Comparison of ENCODE assay signal across 11 cellular contexts in genomic region chr2:68771211-68771721, GRCh38. TPM values are rescaled to one million over a fixed set of nuclear protein-coding genes. Genes with fewer than 3 reads are reported as not detected.
DNase-seq lines count a peak whose midpoint lies in the region; ATAC-seq and TF ChIP-seq lines count a peak whose summit lies in the region.
"Had no signal": no experiment of that assay in that cellular context is flagged by ENCODE, and none has a peak within 500 bp of the region (broad histone marks: within the 10 kb centered on the region; RNA-seq: fewer than 3 reads in every experiment).

No MANE protein-coding gene starts in this region.

- POLR2A ChIA-PET in CD4-positive, alpha-beta T cell (lab: Charles Lee) = interaction anchor here (0.8 to 10.8 kb wide), 14 partner anchors 8 to 137 kb away, joined by 3 to 238 read pairs (median 5); no protein-coding TSS in a partner anchor

- no peak for ATAC-seq in CD4-positive, alpha-beta T cell (ENCODE audit: poor library complexity)
- no peak for ATAC-seq in natural killer cell treated with Interleukin-12 subunit alpha and Interleukin-12 subunit beta and Interleukin-15 and Interleukin-18, amount 100 ng/mL, for 72 hours
- ATAC-seq in GM18502 (IDR thresholded peaks at IDR 0.05; ENCODE audit: poor library complexity, unreplicated experiment) (no peak), GM21381 (IDR thresholded peaks at IDR 0.05; ENCODE audit: unreplicated experiment) (no peak)

- no peaks in the 10 kb centered on the region for H3K27me3 ChIP-seq in CD4-positive, alpha-beta T cell (ENCODE audit: control insufficient read depth, insufficient read depth, low read length)
- no peaks in the 10 kb centered on the region for H3K27me3 ChIP-seq in effector memory CD4-positive, alpha-beta T cell (replicated peaks; ENCODE audit: control insufficient read depth, insufficient read depth, low read length, poor library complexity, severe bottlenecking)

- no peaks in the 10 kb centered on the region for H3K27me3 Mint-ChIP-seq in CD4-positive, alpha-beta T cell
- H3K27me3 Mint-ChIP-seq in natural killer cell treated with Interleukin-12 subunit alpha and Interleukin-12 subunit beta and Interleukin-15 and Interleukin-18, amount 100 ng/mL, for 72 hours = no peaks in the 10 kb centered on the region

- peak overlapping the region; percentile 10 for H3K4me3 ChIP-seq in effector memory CD4-positive, alpha-beta T cell (ENCODE audit: insufficient read depth, low read depth, low read length, poor library complexity, severe bottlenecking)

- H3K4me1 ChIP-seq in effector memory CD4-positive, alpha-beta T cell (ENCODE audit: control insufficient read depth, insufficient read depth, low read length, poor library complexity, severe bottlenecking) = peaks cover 94% of the 10 kb centered on the region

- peak overlapping the region; percentile 93 for H3K27ac ChIP-seq in CD4-positive, alpha-beta T cell (ENCODE audit: low read depth, low read length)
- H3K27ac ChIP-seq in effector memory CD4-positive, alpha-beta T cell (ENCODE audit: insufficient read depth, low read length, poor library complexity, severe bottlenecking) = peak overlapping the region; percentile 81

- no peak for TF ChIP-seq POLR2A in erythroblast (IDR thresholded peaks at IDR 0.05; ENCODE audit: low read length)

- peaks cover 5% of the 10 kb centered on the region for H3K36me3 ChIP-seq in effector memory CD4-positive, alpha-beta T cell (ENCODE audit: control insufficient read depth, insufficient read depth, low read length)

- intact Hi-C loops in CD4-positive, alpha-beta T cell (cut with DNase I, micrococcal nuclease) = loop anchor here in 1 of 2 experiments (2.0 kb wide), 1 partner anchor 18 kb away; no protein-coding TSS in a partner anchor

- H3K27ac Mint-ChIP-seq in CD4-positive, alpha-beta T cell = peak overlapping the region; percentile 94
- H3K27ac Mint-ChIP-seq in natural killer cell treated with Interleukin-12 subunit alpha and Interleukin-12 subunit beta and Interleukin-15 and Interleukin-18, amount 100 ng/mL, for 72 hours = peak overlapping the region; percentile 90 to 96

- no peaks in the 10 kb centered on the region for H3K9me3 ChIP-seq in CD4-positive, alpha-beta T cell (ENCODE audit: control insufficient read depth, low read length)
- no peaks in the 10 kb centered on the region for H3K9me3 ChIP-seq in effector memory CD4-positive, alpha-beta T cell (ENCODE audit: control insufficient read depth, low read length)

- no peak for DNase-seq in CD4-positive, alpha-beta T cell
- DNase-seq in NCI-H82 treated with DMSO at 0.1 percent for 48 hours (lab: John Stamatoyannopoulos, UW; ENCODE audit: unreplicated experiment) (peak; percentile 2), NCI-H2081 treated with DMSO at 0.1 percent for 48 hours (lab: John Stamatoyannopoulos, UW) (no peak), erythroblast (lab: John Stamatoyannopoulos, UW) (no peak)
- no peak for DNase-seq in effector memory CD4-positive, alpha-beta T cell
- no peak for DNase-seq in natural killer cell treated with Interleukin-12 subunit alpha and Interleukin-12 subunit beta and Interleukin-15 and Interleukin-18, amount 100 ng/mL, for 72 hours (ENCODE audit: low spot score)
- DNase-seq: DMS53, NCI-H1092, SHP77 had no signal

- TF ChIP-seq CTCF in CD4-positive, alpha-beta T cell (IDR thresholded peaks at IDR 0.05) = no peak

- no peaks in the 10 kb centered on the region for H3K9me3 Mint-ChIP-seq in CD4-positive, alpha-beta T cell
- H3K9me3 Mint-ChIP-seq in natural killer cell treated with Interleukin-12 subunit alpha and Interleukin-12 subunit beta and Interleukin-15 and Interleukin-18, amount 100 ng/mL, for 72 hours = no peaks in the 10 kb centered on the region

- peak overlapping the region; percentile 88 for H3K4me3 Mint-ChIP-seq in CD4-positive, alpha-beta T cell
- peak overlapping the region; percentile 94 for H3K4me3 Mint-ChIP-seq in natural killer cell treated with Interleukin-12 subunit alpha and Interleukin-12 subunit beta and Interleukin-15 and Interleukin-18, amount 100 ng/mL, for 72 hours

- CTCF ChIA-PET in CD4-positive, alpha-beta T cell (lab: Charles Lee) = interaction anchor here (1.3 to 2.4 kb wide), 3 partner anchors 7 to 20 kb away, joined by 3 to 25 read pairs (median 4); no protein-coding TSS in a partner anchor

- H3K4me1 Mint-ChIP-seq in CD4-positive, alpha-beta T cell (ENCODE audit: low read depth) = peaks cover 98% of the 10 kb centered on the region
- H3K4me1 Mint-ChIP-seq in natural killer cell treated with Interleukin-12 subunit alpha and Interleukin-12 subunit beta and Interleukin-15 and Interleukin-18, amount 100 ng/mL, for 72 hours (ENCODE audit: low read depth in 2 of 2) = peaks cover 90 to 97% of the 10 kb centered on the region in 2 donors

- H3K36me3 Mint-ChIP-seq in CD4-positive, alpha-beta T cell (ENCODE audit: low read depth) = peaks cover 45% of the 10 kb centered on the region
- H3K36me3 Mint-ChIP-seq in natural killer cell treated with Interleukin-12 subunit alpha and Interleukin-12 subunit beta and Interleukin-15 and Interleukin-18, amount 100 ng/mL, for 72 hours = peaks cover 13% of the 10 kb centered on the region

RNA-seq across cellular contexts. Expression of gene ARHGAP25, which starts 36.7 kb away (rescaled TPM):
- total RNA-seq in CD4-positive, alpha-beta T cell = 10 to 100 TPM; 39.3 to 41.8 TPM
- total RNA-seq in natural killer cell treated with Interleukin-12 subunit alpha and Interleukin-12 subunit beta and Interleukin-15 and Interleukin-18, amount 100 ng/mL, for 72 hours = 100 to 1,000 TPM; 121 to 170 TPM
